ENCODE assay signal across 11 cellular contexts in genomic region chr1:77280962-77281361, GRCh38. TPM values are rescaled to one million over a fixed set of nuclear protein-coding genes. Genes with fewer than 3 reads are reported as not detected.
DNase-seq lines count a peak whose midpoint lies in the region; ATAC-seq and TF ChIP-seq lines count a peak whose summit lies in the region.
"Had no signal": no experiment of that assay in that cellular context is flagged by ENCODE, and none has a peak within 500 bp of the region (broad histone marks: within the 10 kb centered on the region; RNA-seq: fewer than 3 reads in every experiment).

No MANE protein-coding gene starts in this region.

- H3K9me3 ChIP-seq in PC-3 (ENCODE audit: low read length) = no peaks in the 10 kb centered on the region
- H3K9me3 ChIP-seq in effector memory CD4-positive, alpha-beta T cell (ENCODE audit: control insufficient read depth, low read length) = no peaks in the 10 kb centered on the region
- no peaks in the 10 kb centered on the region for H3K9me3 ChIP-seq in esophagus squamous epithelium
- H3K9me3 ChIP-seq: gastroesophageal sphincter had no signal

- no peak for ATAC-seq in activated CD4-positive, alpha-beta T cell treated with anti-CD3 and anti-CD28 coated beads for 36 hours
- ATAC-seq in PC-3 = no peak

- CTCF ChIA-PET in activated CD4-positive, alpha-beta T cell treated with anti-CD3 and anti-CD28 coated beads for 36 hours (lab: Charles Lee) = interaction anchor here (0.8 to 1.3 kb wide), 3 partner anchors 21 to 140 kb away, joined by 3 read pairs; no protein-coding TSS in a partner anchor
- CTCF ChIA-PET in PC-3 (lab: Charles Lee) = no interaction called here

- H3K4me3 ChIP-seq in PC-3 (ENCODE audit: low read length) = no peak overlapping the region
- peak overlapping the region; percentile 71 for H3K4me3 ChIP-seq in effector memory CD4-positive, alpha-beta T cell (ENCODE audit: insufficient read depth, low read depth, low read length, poor library complexity, severe bottlenecking)
- H3K4me3 ChIP-seq in foreskin fibroblast (ENCODE audit: low read depth in 1 of 2, low read length in 2 of 2) = no peak overlapping the region
- H3K4me3 ChIP-seq in esophagus squamous epithelium = no peak overlapping the region

- no peaks in the 10 kb centered on the region for H3K36me3 Mint-ChIP-seq in activated CD4-positive, alpha-beta T cell treated with anti-CD3 and anti-CD28 coated beads for 36 hours (ENCODE audit: low read depth)
- no peaks in the 10 kb centered on the region for H3K36me3 Mint-ChIP-seq in osteocyte (ENCODE audit: unreplicated experiment)

- no peaks in the 10 kb centered on the region for H3F3A ChIP-seq in PC-3 (ENCODE audit: low read length, unreplicated experiment)

- H3K9ac ChIP-seq in PC-3 (ENCODE audit: low read length) = no peak overlapping the region

- POLR2A ChIA-PET in activated CD4-positive, alpha-beta T cell treated with anti-CD3 and anti-CD28 coated beads for 36 hours (lab: Charles Lee) = no interaction called here
- POLR2A ChIA-PET in PC-3 (lab: Charles Lee; ENCODE audit: unreplicated experiment) = no interaction called here

- H3K27me3 Mint-ChIP-seq in activated CD4-positive, alpha-beta T cell treated with anti-CD3 and anti-CD28 coated beads for 36 hours = no peaks in the 10 kb centered on the region
- no peaks in the 10 kb centered on the region for H3K27me3 Mint-ChIP-seq in osteocyte (ENCODE audit: unreplicated experiment)

- no peaks in the 10 kb centered on the region for H3K9me2 ChIP-seq in PC-3 (replicated peaks; ENCODE audit: low read length)

- H3K4me1 ChIP-seq in PC-3 (ENCODE audit: insufficient read depth, low read length) = peaks cover 13% of the 10 kb centered on the region
- peaks cover 11% of the 10 kb centered on the region for H3K4me1 ChIP-seq in effector memory CD4-positive, alpha-beta T cell (ENCODE audit: control insufficient read depth, insufficient read depth, low read length, poor library complexity, severe bottlenecking)
- peaks cover 0 to 20% (median 10%) of the 10 kb centered on the region in 3 donors for H3K4me1 ChIP-seq in esophagus squamous epithelium

- H3K27ac Mint-ChIP-seq in activated CD4-positive, alpha-beta T cell treated with anti-CD3 and anti-CD28 coated beads for 36 hours = no peak overlapping the region
- peak overlapping the region; percentile 0 for H3K27ac Mint-ChIP-seq in osteocyte (ENCODE audit: unreplicated experiment)

- H3K27ac ChIP-seq in PC-3 (ENCODE audit: low read length) (no peak overlapping the region), esophagus squamous epithelium (no peak overlapping the region)
- H3K27ac ChIP-seq in effector memory CD4-positive, alpha-beta T cell (ENCODE audit: insufficient read depth, low read length, poor library complexity, severe bottlenecking) = no peak overlapping the region
- H3K27ac ChIP-seq: gastroesophageal sphincter had no signal

- DNase-seq in activated CD4-positive, alpha-beta T cell treated with anti-CD3 and anti-CD28 coated beads for 36 hours = no peak
- DNase-seq in activated CD4-positive, alpha-beta T cell treated with anti-CD3 and anti-CD28 coated beads for 48 hours = no peak
- DNase-seq in PC-3 (no peak), osteocyte (ENCODE audit: extremely low spot score, unreplicated experiment) (no peak), posterior cingulate gyrus (no peak), foreskin fibroblast (no peak), esophagus squamous epithelium (lab: John Stamatoyannopoulos, UW) (no peak)
- no peak for DNase-seq in effector memory CD4-positive, alpha-beta T cell
- DNase-seq: dermis blood vessel endothelial cell, SIG-M5 had no signal

- peaks cover 32% of the 10 kb centered on the region for H3K4me1 Mint-ChIP-seq in activated CD4-positive, alpha-beta T cell treated with anti-CD3 and anti-CD28 coated beads for 36 hours
- peaks cover 17% of the 10 kb centered on the region for H3K4me1 Mint-ChIP-seq in osteocyte (ENCODE audit: unreplicated experiment)

- BruUV-seq in PC-3 (replicated peaks; lab: Mats Ljungman, UMichigan) = no TSS peak

- WGBS in esophagus squamous epithelium, 2 donors = 77 to 82% methylated on average over 3 to 4 of the region's 4 CpGs

- H4K20me1 ChIP-seq in PC-3 (ENCODE audit: low read length) = no peaks in the 10 kb centered on the region

- H3K27me3 ChIP-seq in PC-3 (ENCODE audit: low read length) = no peaks in the 10 kb centered on the region
- H3K27me3 ChIP-seq in effector memory CD4-positive, alpha-beta T cell (replicated peaks; ENCODE audit: control insufficient read depth, insufficient read depth, low read length, poor library complexity, severe bottlenecking) = no peaks in the 10 kb centered on the region
- H3K27me3 ChIP-seq in esophagus squamous epithelium = peaks cover 0 to 71% (median 5%) of the 10 kb centered on the region in 4 donors

- no peak for TF ChIP-seq POLR2A in esophagus squamous epithelium (IDR thresholded peaks at IDR 0.05)

- no peaks in the 10 kb centered on the region for H3K9me3 Mint-ChIP-seq in activated CD4-positive, alpha-beta T cell treated with anti-CD3 and anti-CD28 coated beads for 36 hours (ENCODE audit: low read depth)
- no peaks in the 10 kb centered on the region for H3K9me3 Mint-ChIP-seq in osteocyte (ENCODE audit: unreplicated experiment)

- no peaks in the 10 kb centered on the region for H3K79me2 ChIP-seq in PC-3 (ENCODE audit: low read length)

- TF ChIP-seq CTCF in PC-3 (conservative IDR thresholded peaks at IDR 0.05; ENCODE audit: low read depth, low read length) (no peak), osteocyte (IDR thresholded peaks at IDR 0.05) (no peak), foreskin fibroblast (IDR thresholded peaks at IDR 0.05; ENCODE audit: low read depth, low read length) (no peak), esophagus squamous epithelium (IDR thresholded peaks at IDR 0.05) (no peak)

- H3K36me3 ChIP-seq in PC-3 (ENCODE audit: low read depth, low read length) (no peaks in the 10 kb centered on the region), esophagus squamous epithelium (no peaks in the 10 kb centered on the region)
- no peaks in the 10 kb centered on the region for H3K36me3 ChIP-seq in effector memory CD4-positive, alpha-beta T cell (ENCODE audit: control insufficient read depth, insufficient read depth, low read length)
- H3K36me3 ChIP-seq: gastroesophageal sphincter had no signal

- H2AFZ ChIP-seq in PC-3 (ENCODE audit: low read length) = 0 out of 2 replicates have a peak overlapping the region, but pooled peaks have one; percentile 94

- intact Hi-C loops in activated CD4-positive, alpha-beta T cell treated with anti-CD3 and anti-CD28 coated beads for 36 hours (cut with DNase I, micrococcal nuclease) = loop anchor here in 1 of 2 experiments (5.0 kb wide), 1 partner anchor 64 kb away; the partner anchor contains the start of gene PIGK
- intact Hi-C loops in PC-3 (cut with micrococcal nuclease) = no loop called here
- intact Hi-C loops in posterior cingulate gyrus (cut with DNase I) = loop anchor here (5.0 to 10.0 kb wide), 4 partner anchors 56 to 834 kb away; partner anchors contain the start of gene ZZZ3
- intact Hi-C loops in esophagus squamous epithelium (cut with DNase I) = no loop called here

- peak overlapping the region; percentile 70 for H3K4me3 Mint-ChIP-seq in activated CD4-positive, alpha-beta T cell treated with anti-CD3 and anti-CD28 coated beads for 36 hours
- peak overlapping the region; percentile 62 for H3K4me3 Mint-ChIP-seq in osteocyte (ENCODE audit: unreplicated experiment)

- H3K4me2 ChIP-seq in PC-3 (ENCODE audit: low read length) = peak overlapping the region; percentile 100; the same call in 1 of the 2 replicates

RNA-seq across cellular contexts. Expression of gene AK5, which starts 0.9 kb away (rescaled TPM):
- 1 to 10 TPM; 9.9 TPM for total RNA-seq in activated CD4-positive, alpha-beta T cell treated with anti-CD3 and anti-CD28 coated beads for 36 hours
- total RNA-seq in PC-3 (2014; rRNA removed) (3.4 and 3.8 TPM in 2 replicates), osteocyte (31.5 and 38.1 TPM in 2 replicates), esophagus squamous epithelium (not detected)
